Comparison of ENCODE assay signal across 24 cellular contexts in genomic region chr18:11279461-11279860, GRCh38.
"Had no signal": no experiment of that assay in that cellular context is flagged by ENCODE, and none has a peak within 500 bp of the region (broad histone marks: within the 10 kb centered on the region; RNA-seq: fewer than 3 reads in every experiment).

No MANE protein-coding gene starts in this region.

- H3K4me1 Mint-ChIP-seq: naive B cell; stimulated activated naive B cell treated with anti-CD40 and anti-IgM and Interleukin-4, amounts not matched to agents 10 μg/mL and 1 μg/mL and 100 μg/mL, for 72 hours had no signal

- H3K4me3 ChIP-seq: colonic mucosa, prostate gland, spleen, thoracic aorta, upper lobe of left lung had no signal

- H3K36me3 Mint-ChIP-seq: naive B cell; stimulated activated naive B cell treated with anti-CD40 and anti-IgM and Interleukin-4, amounts not matched to agents 10 μg/mL and 1 μg/mL and 100 μg/mL, for 72 hours had no signal

- H3K27ac Mint-ChIP-seq: activated T-cell treated with anti-CD3 and anti-CD28 coated beads, Interleukin-2, amount 50 U/mL, for 72 hours; endodermal cell; naive B cell; stimulated activated naive B cell treated with anti-CD40 and anti-IgM and Interleukin-4, amounts not matched to agents 10 μg/mL and 1 μg/mL and 100 μg/mL, for 72 hours had no signal

- H3K27me3 Mint-ChIP-seq: stimulated activated naive B cell treated with anti-CD40 and anti-IgM and Interleukin-4, amounts not matched to agents 10 μg/mL and 1 μg/mL and 100 μg/mL, for 72 hours had no signal

- H3K36me3 ChIP-seq: brain microvascular endothelial cell, colonic mucosa, prostate gland, spleen, thoracic aorta, upper lobe of left lung had no signal

- H3K4me3 Mint-ChIP-seq: activated T-cell treated with anti-CD3 and anti-CD28 coated beads, Interleukin-2, amount 50 U/mL, for 72 hours; endodermal cell; naive B cell; neural crest cell; stimulated activated naive B cell treated with anti-CD40 and anti-IgM and Interleukin-4, amounts not matched to agents 10 μg/mL and 1 μg/mL and 100 μg/mL, for 72 hours had no signal

- H3K27ac ChIP-seq: brain microvascular endothelial cell, colonic mucosa, epithelial cell of prostate, foreskin keratinocyte, prostate gland, spleen, thoracic aorta, upper lobe of left lung had no signal

- ATAC-seq: activated CD4-positive, CD25-positive, alpha-beta regulatory T cell treated with anti-CD3 and anti-CD28 coated beads, Interleukin-2, amount 50 U/mL, for 24 hours; activated T-cell treated with anti-CD3 and anti-CD28 coated beads, Interleukin-2, amount 50 U/mL, for 72 hours; foreskin keratinocyte; sciatic nerve; stimulated activated naive B cell treated with anti-CD40 and anti-IgM and Interleukin-4, amounts not matched to agents 10 μg/mL and 1 μg/mL and 100 μg/mL, for 72 hours had no signal

- H3K9me3 Mint-ChIP-seq: activated T-cell treated with anti-CD3 and anti-CD28 coated beads, Interleukin-2, amount 50 U/mL, for 72 hours; endodermal cell had no signal

- H3K4me1 ChIP-seq: colonic mucosa, foreskin keratinocyte, prostate gland, spleen, upper lobe of left lung had no signal

- DNase-seq: activated CD4-positive, alpha-beta T cell treated with anti-CD3 and anti-CD28 coated beads, Interleukin-2, amount 50 U/mL, for 1 hour; activated effector memory CD4-positive, alpha-beta T cell treated with anti-CD3 and anti-CD28 coated beads, Interleukin-2, amount 50 U/mL, for 16 hours; activated naive CD4-positive, alpha-beta T cell treated with anti-CD3 and anti-CD28 coated beads, Interleukin-2, amount 50 U/mL, for 16 hours; activated T-cell treated with anti-CD3 and anti-CD28 coated beads, Interleukin-2, amount 50 U/mL, for 72 hours; aorta; brain microvascular endothelial cell; central memory CD4-positive, alpha-beta T cell; colonic mucosa; endodermal cell; foreskin keratinocyte; glutamatergic neuron; hippocampal formation; islet precursor cell; mammary epithelial cell; naive B cell; spleen; stimulated activated naive B cell treated with anti-CD40 and anti-IgM and Interleukin-4, amounts not matched to agents 10 μg/mL and 1 μg/mL and 100 μg/mL, for 72 hours; upper lobe of left lung had no signal

- H3K27me3 ChIP-seq: brain microvascular endothelial cell, colonic mucosa, foreskin keratinocyte, spleen, upper lobe of left lung had no signal

- H3K9me3 ChIP-seq: colonic mucosa, prostate gland, thoracic aorta, upper lobe of left lung had no signal
